ENCODE assay signal across 17 cellular contexts in genomic region chr21:42147386-42148020, GRCh38.
DNase-seq lines count a peak whose midpoint lies in the region; ATAC-seq, FAIRE-seq and TF ChIP-seq lines count a peak whose summit lies in the region.
"Had no signal": no experiment of that assay in that cellular context is flagged by ENCODE, and none has a peak within 500 bp of the region (broad histone marks: within the 10 kb centered on the region; RNA-seq: fewer than 3 reads in every experiment).

No MANE protein-coding gene starts in this region.

- FAIRE-seq in bronchial epithelial cell (lab: Jason Lieb, UNC): peak; percentile 66

- WGBS in H9 (ENCODE audit: extremely low coverage, insufficient read length, low lambda C conversion rate): no CpG with 5 or more reads among the region's 13 CpGs
- no CpG with 5 or more reads among the region's 13 CpGs for WGBS in neuronal stem cell (ENCODE audit: extremely low coverage in 2 of 2, insufficient read length in 2 of 2, insufficient replicate concordance in 1 of 2), 2 donors

- no peak overlapping the region for H2BK12ac ChIP-seq in H9 (ENCODE audit: insufficient read length, low read depth, low read length)
- peak overlapping the region; percentile 85 for H2BK12ac ChIP-seq in neuronal stem cell (ENCODE audit: low read length)

- no peak overlapping the region for H3K56ac ChIP-seq in H9 (ENCODE audit: insufficient read length, low read depth, low read length)

- H3K4me3 ChIP-seq in bronchial epithelial cell (ENCODE audit: low read depth, low read length) (no peak overlapping the region), neuronal stem cell (ENCODE audit: low read length in 2 of 2) (no peak overlapping the region)
- H3K4me3 ChIP-seq: HAP-1 had no signal

- no peak overlapping the region for H3T11ph ChIP-seq in H9 (ENCODE audit: low read length)

- H4K8ac ChIP-seq in H9 (replicated peaks; ENCODE audit: insufficient read length, low read depth, low read length): no peak overlapping the region
- no peak overlapping the region for H4K8ac ChIP-seq in neuronal stem cell (ENCODE audit: low read depth, low read length)

- H3K27ac Mint-ChIP-seq in T-helper 2 cell treated with Interferon-gamma antibody and Interleukin-4, amounts not matched to agents 5 μg/mL and 100 μg/mL, for 36 hours: peak overlapping the region; percentile 11
- peak overlapping the region in 2 of 3 experiments; percentile 31 to 61; a peak in 1 of 7 replicates for H3K27ac Mint-ChIP-seq in H9

- H3K27me3 ChIP-seq in H9 (ENCODE audit: insufficient read depth, low read length) (no peaks in the 10 kb centered on the region), bronchial epithelial cell (ENCODE audit: control insufficient read depth, insufficient read depth, low read length) (peaks cover 1% of the 10 kb centered on the region), neuronal stem cell (ENCODE audit: control insufficient read depth in 3 of 3, insufficient read depth in 3 of 3, low read depth in 1 of 3, low read length in 3 of 3) (peaks cover 0 to 14% (median 0%) of the 10 kb centered on the region in 3 experiments)

- no peak overlapping the region for H2BK20ac ChIP-seq in H9 (ENCODE audit: low read depth, low read length, poor library complexity, severe bottlenecking)

- H3K23ac ChIP-seq in H9 (ENCODE audit: insufficient read length, low read depth, low read length) (no peak overlapping the region), neuronal stem cell (ENCODE audit: low read depth, low read length, poor library complexity) (peak overlapping the region; percentile 58)

- no peak overlapping the region for H4K5ac ChIP-seq in H9 (ENCODE audit: insufficient read length, low read depth, low read length)

- H2BK120ac ChIP-seq in H9 (ENCODE audit: low read depth, low read length, poor library complexity, severe bottlenecking) (no peak overlapping the region), neuronal stem cell (ENCODE audit: low read depth, low read length) (no peak overlapping the region)

- peaks cover 6% of the 10 kb centered on the region for H3K27me3 Mint-ChIP-seq in T-helper 2 cell treated with Interferon-gamma antibody and Interleukin-4, amounts not matched to agents 5 μg/mL and 100 μg/mL, for 36 hours (ENCODE audit: low read depth)
- peaks cover 4% of the 10 kb centered on the region; the same call in 1 of the 2 replicates for H3K27me3 Mint-ChIP-seq in H9 (ENCODE audit: low read depth)

- no peak overlapping the region; the same call in 1 of the 2 replicates for H3K14ac ChIP-seq in H9 (ENCODE audit: insufficient read depth, low read length)
- peak overlapping the region; percentile 32 for H3K14ac ChIP-seq in neuronal stem cell (ENCODE audit: low read length)

- no peak overlapping the region for H2AFZ ChIP-seq in H9 (ENCODE audit: low read length)
- no peak overlapping the region for H2AFZ ChIP-seq in neuronal stem cell (ENCODE audit: low read length)

- H3K79me1 ChIP-seq in H9 (ENCODE audit: insufficient read depth, low read depth, low read length, poor library complexity, severe bottlenecking) (no peaks in the 10 kb centered on the region), neuronal stem cell (ENCODE audit: low read depth, low read length) (no peaks in the 10 kb centered on the region)

- ATAC-seq in HG03159 (IDR thresholded peaks at IDR 0.05; ENCODE audit: unreplicated experiment) (no peak), HG02973 (IDR thresholded peaks at IDR 0.05; ENCODE audit: unreplicated experiment) (no peak)

- no peaks in the 10 kb centered on the region for H3K79me2 ChIP-seq in H9 (ENCODE audit: insufficient read depth, low read length)

- H4K20me1 ChIP-seq in H9 (ENCODE audit: control insufficient read depth, insufficient read depth, insufficient read length): no peaks in the 10 kb centered on the region

- H2BK5ac ChIP-seq in H9 (ENCODE audit: insufficient read length, low read length) (no peak overlapping the region), neuronal stem cell (ENCODE audit: low read length) (no peak overlapping the region)

- no peak overlapping the region for H3K18ac ChIP-seq in H9 (ENCODE audit: insufficient read length, low read depth, low read length)
- H3K18ac ChIP-seq in neuronal stem cell (ENCODE audit: low read length): peak overlapping the region; percentile 48

- H2BK15ac ChIP-seq in H9 (ENCODE audit: low read depth, low read length): no peak overlapping the region
- H2BK15ac ChIP-seq in neuronal stem cell (ENCODE audit: low read length): peak overlapping the region; percentile 76

- H3K4me1 Mint-ChIP-seq in T-helper 2 cell treated with Interferon-gamma antibody and Interleukin-4, amounts not matched to agents 5 μg/mL and 100 μg/mL, for 36 hours (ENCODE audit: low read depth): peaks cover 11% of the 10 kb centered on the region
- H3K4me1 Mint-ChIP-seq in H9: peaks cover 3% of the 10 kb centered on the region in 2 experiments; a peak in 2 of 4 replicates

- H3K23me2 ChIP-seq in H9 (ENCODE audit: insufficient read length, low read depth, low read length, poor library complexity, severe bottlenecking): no peaks in the 10 kb centered on the region

- H3K9me3 Mint-ChIP-seq in T-helper 2 cell treated with Interferon-gamma antibody and Interleukin-4, amounts not matched to agents 5 μg/mL and 100 μg/mL, for 36 hours: no peaks in the 10 kb centered on the region
- no peaks in the 10 kb centered on the region; a peak in 1 of 5 replicates for H3K9me3 Mint-ChIP-seq in H9

- H2AK5ac ChIP-seq in H9 (ENCODE audit: insufficient read length, low read length) (no peak overlapping the region), neuronal stem cell (ENCODE audit: low read depth, low read length) (peak overlapping the region; percentile 57)

- TF ChIP-seq CTCF in H9 (conservative IDR thresholded peaks at IDR 0.05) (no peak), bronchial epithelial cell (IDR thresholded peaks at IDR 0.05; ENCODE audit: insufficient read depth, low read length, severe bottlenecking) (no peak)

- H3K4me2 ChIP-seq in H9 (ENCODE audit: insufficient read depth, insufficient read length, low read length): no peak overlapping the region
- no peak overlapping the region for H3K4me2 ChIP-seq in neuronal stem cell (ENCODE audit: insufficient read depth, low read length, poor library complexity, severe bottlenecking)

- H4K91ac ChIP-seq in H9 (ENCODE audit: insufficient read length, low read depth, low read length) (no peak overlapping the region), neuronal stem cell (ENCODE audit: low read depth, low read length, poor library complexity) (no peak overlapping the region)

- H3K27ac ChIP-seq in H9 (ENCODE audit: insufficient read length, low read depth, low read length) (no peak overlapping the region), neuronal stem cell (replicated peaks; ENCODE audit: low read length) (no peak overlapping the region)
- H3K27ac ChIP-seq: C4-2B had no signal

- no peak for DNase-seq in T-helper 2 cell treated with Interferon-gamma antibody and Interleukin-4, amounts not matched to agents 5 μg/mL and 100 μg/mL, for 36 hours (ENCODE audit: low spot score)
- DNase-seq in T-helper 2 cell: no peak
- no peak for DNase-seq in H9
- DNase-seq in bronchial epithelial cell (ENCODE audit: low read depth): no peak
- no peak for DNase-seq in neuronal stem cell (ENCODE audit: low spot score)
- DNase-seq in NCI-H345 (lab: John Stamatoyannopoulos, UW): no peak
- DNase-seq: COR-L47, DMS153, EL, Kasumi-1, NCI-H2029, NCI-H2171 treated with DMSO at 0.1 percent for 48 hours, NCI-H510A had no signal

- H3K4ac ChIP-seq in H9 (ENCODE audit: low read depth, low read length) (no peak overlapping the region; the same call in 1 of the 2 replicates), neuronal stem cell (ENCODE audit: low read length) (no peak overlapping the region)

- H3K4me1 ChIP-seq in H9 (ENCODE audit: insufficient read depth, low read length) (no peaks in the 10 kb centered on the region), neuronal stem cell (ENCODE audit: control insufficient read depth in 2 of 2, insufficient read depth in 1 of 2, low read depth in 1 of 2, low read length in 2 of 2) (peaks cover 3% of the 10 kb centered on the region in 2 donors)
- H3K4me1 ChIP-seq: HAP-1 had no signal

- H3K9ac ChIP-seq in H9 (ENCODE audit: extremely low read depth, insufficient read length, low read length) (no peak overlapping the region), neuronal stem cell (ENCODE audit: low read depth, low read length, poor library complexity) (no peak overlapping the region)

- H3K36me3 ChIP-seq in bronchial epithelial cell (ENCODE audit: control insufficient read depth, insufficient read depth, low read length) (no peaks in the 10 kb centered on the region), neuronal stem cell (replicated peaks in 1 of 2; ENCODE audit: control insufficient read depth in 2 of 2, insufficient read depth in 2 of 2, low read length in 2 of 2) (no peaks in the 10 kb centered on the region)
- H3K36me3 ChIP-seq: HAP-1 had no signal

- no peaks in the 10 kb centered on the region for H3K9me3 ChIP-seq in H9 (ENCODE audit: control insufficient read depth, low read depth, low read length)
- H3K9me3 ChIP-seq in neuronal stem cell (replicated peaks in 1 of 2; ENCODE audit: control insufficient read depth in 2 of 2, insufficient read depth in 1 of 2, low read depth in 1 of 2, low read length in 2 of 2): no peaks in the 10 kb centered on the region
- H3K9me3 ChIP-seq: HAP-1 had no signal

- no peaks in the 10 kb centered on the region for H3K36me3 Mint-ChIP-seq in T-helper 2 cell treated with Interferon-gamma antibody and Interleukin-4, amounts not matched to agents 5 μg/mL and 100 μg/mL, for 36 hours (ENCODE audit: low read depth)
- no peaks in the 10 kb centered on the region for H3K36me3 Mint-ChIP-seq in H9 (ENCODE audit: insufficient read depth in 1 of 3, low read depth in 3 of 3)

- H3K4me3 Mint-ChIP-seq in T-helper 2 cell treated with Interferon-gamma antibody and Interleukin-4, amounts not matched to agents 5 μg/mL and 100 μg/mL, for 36 hours: no peak overlapping the region
- H3K4me3 Mint-ChIP-seq in H9: no peak overlapping the region
